1 cellular context compared by ENCODE assay signal in the genomic region with DNA sequence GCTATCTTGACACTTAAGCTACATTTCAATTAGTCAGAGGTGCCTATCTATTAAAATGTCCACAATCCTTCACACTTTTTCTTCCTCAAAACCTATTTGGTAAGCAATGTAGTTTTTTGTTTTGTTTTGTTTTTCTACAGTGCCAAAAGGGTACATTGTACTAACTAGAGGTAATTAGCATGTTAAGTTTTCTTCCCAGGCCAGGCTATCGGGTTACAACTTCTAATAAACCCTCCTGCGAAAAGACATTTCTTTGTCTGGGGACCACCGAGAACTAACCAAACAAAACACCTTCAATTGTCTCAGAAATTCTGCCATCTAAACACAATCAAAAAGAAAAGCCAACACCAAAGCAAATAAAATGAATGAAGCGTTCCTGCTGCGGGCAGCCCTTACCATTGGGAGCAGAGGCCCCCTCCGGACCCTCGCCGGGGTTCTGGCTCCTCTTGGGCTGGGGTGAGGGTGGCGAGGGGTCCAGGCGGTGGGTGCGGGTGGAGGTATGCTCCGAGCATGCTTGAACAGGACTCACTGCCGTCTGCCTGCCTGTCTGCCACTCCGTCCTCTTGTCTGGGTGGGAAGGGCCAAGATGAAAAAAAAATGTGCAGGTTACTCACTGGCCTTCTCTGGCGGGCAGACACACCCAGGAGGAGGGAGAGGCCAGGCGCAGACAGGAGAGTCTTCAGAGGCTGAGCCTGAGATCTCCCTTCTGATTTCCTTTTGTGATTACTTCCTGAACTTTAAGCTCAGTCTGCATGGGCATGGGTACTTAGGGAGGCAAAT.
TF ChIP-seq lines count a peak whose summit lies in the region.

No MANE protein-coding gene starts in this region.

TF ChIP-seq in A549, 52 proteins besides CTCF, POLR2A, EP300 and RAD21 (continued from another document):
- TF ChIP-seq, protein P1, sequence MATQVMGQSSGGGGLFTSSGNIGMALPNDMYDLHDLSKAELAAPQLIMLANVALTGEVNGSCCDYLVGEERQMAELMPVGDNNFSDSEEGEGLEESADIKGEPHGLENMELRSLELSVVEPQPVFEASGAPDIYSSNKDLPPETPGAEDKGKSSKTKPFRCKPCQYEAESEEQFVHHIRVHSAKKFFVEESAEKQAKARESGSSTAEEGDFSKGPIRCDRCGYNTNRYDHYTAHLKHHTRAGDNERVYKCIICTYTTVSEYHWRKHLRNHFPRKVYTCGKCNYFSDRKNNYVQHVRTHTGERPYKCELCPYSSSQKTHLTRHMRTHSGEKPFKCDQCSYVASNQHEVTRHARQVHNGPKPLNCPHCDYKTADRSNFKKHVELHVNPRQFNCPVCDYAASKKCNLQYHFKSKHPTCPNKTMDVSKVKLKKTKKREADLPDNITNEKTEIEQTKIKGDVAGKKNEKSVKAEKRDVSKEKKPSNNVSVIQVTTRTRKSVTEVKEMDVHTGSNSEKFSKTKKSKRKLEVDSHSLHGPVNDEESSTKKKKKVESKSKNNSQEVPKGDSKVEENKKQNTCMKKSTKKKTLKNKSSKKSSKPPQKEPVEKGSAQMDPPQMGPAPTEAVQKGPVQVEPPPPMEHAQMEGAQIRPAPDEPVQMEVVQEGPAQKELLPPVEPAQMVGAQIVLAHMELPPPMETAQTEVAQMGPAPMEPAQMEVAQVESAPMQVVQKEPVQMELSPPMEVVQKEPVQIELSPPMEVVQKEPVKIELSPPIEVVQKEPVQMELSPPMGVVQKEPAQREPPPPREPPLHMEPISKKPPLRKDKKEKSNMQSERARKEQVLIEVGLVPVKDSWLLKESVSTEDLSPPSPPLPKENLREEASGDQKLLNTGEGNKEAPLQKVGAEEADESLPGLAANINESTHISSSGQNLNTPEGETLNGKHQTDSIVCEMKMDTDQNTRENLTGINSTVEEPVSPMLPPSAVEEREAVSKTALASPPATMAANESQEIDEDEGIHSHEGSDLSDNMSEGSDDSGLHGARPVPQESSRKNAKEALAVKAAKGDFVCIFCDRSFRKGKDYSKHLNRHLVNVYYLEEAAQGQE (IDR thresholded peaks at IDR 0.05) = no peak
- TF ChIP-seq, protein P2, sequence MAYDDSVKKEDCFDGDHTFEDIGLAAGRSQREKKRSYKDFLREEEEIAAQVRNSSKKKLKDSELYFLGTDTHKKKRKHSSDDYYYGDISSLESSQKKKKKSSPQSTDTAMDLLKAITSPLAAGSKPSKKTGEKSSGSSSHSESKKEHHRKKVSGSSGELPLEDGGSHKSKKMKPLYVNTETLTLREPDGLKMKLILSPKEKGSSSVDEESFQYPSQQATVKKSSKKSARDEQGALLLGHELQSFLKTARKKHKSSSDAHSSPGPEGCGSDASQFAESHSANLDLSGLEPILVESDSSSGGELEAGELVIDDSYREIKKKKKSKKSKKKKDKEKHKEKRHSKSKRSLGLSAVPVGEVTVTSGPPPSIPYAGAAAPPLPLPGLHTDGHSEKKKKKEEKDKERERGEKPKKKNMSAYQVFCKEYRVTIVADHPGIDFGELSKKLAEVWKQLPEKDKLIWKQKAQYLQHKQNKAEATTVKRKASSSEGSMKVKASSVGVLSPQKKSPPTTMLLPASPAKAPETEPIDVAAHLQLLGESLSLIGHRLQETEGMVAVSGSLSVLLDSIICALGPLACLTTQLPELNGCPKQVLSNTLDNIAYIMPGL (CRISPR knock-in tag; IDR thresholded peaks at IDR 0.05; ENCODE audit: borderline replicate concordance) = no peak
- TF ChIP-seq ZNF302 (CRISPR knock-in tag; IDR thresholded peaks at IDR 0.05) = no peak
- TF ChIP-seq SMC3 (IDR thresholded peaks at IDR 0.05) = no peak
